9 cellular contexts compared by ENCODE assay signal in the genomic region with DNA sequence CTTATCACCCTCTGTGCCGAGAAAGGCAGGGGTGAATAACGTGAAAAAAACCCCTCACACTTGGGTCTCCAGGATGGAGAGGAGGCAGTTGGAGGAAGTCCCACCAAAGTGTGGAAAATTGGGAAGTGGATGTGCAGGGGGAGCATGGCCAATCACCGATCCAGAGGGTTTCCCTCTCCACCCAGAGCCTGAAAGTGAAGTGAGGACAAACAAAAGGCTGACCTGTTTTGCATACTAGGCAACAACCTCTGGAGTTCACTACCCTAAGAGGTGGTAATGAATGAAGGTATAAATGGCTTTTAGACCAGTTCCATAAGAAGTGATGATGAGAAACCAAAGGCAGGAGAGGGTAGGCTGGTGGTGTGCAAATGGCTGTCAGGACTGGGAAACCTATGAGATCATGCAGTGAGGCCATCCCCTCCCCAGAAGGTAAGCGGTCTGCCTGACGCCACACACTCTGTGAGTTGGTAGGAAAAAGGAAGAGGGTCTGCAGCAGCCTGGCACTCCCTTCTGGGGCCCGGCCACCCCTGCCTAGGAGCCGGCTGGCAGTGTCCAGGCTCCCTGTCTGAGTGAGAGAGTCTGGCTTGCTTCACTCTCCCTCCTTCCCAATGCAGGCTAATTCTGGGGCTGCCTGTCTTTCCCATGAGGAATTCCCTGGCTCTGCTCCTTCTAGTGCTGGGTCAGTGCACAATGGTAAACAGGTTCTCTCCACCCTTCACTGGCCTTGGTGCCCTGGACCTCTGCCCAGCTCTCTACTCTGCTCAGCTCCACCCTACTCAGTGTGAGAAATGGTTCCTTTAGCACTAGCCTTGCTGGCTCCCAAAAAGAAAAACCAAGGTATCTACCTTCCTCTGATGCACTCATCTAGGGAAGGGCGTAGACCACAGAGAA. TPM values are rescaled to one million over a fixed set of nuclear protein-coding genes. Genes with fewer than 3 reads are reported as not detected.
DNase-seq lines count a peak whose midpoint lies in the region; ATAC-seq, FAIRE-seq and TF ChIP-seq lines count a peak whose summit lies in the region.
"Had no signal": no experiment of that assay in that cellular context is flagged by ENCODE, and none has a peak within 500 bp of the region (broad histone marks: within the 10 kb centered on the region; RNA-seq: fewer than 3 reads in every experiment).

No MANE protein-coding gene starts in this region.

- no peak overlapping the region for H2AFZ ChIP-seq in HepG2 (ENCODE audit: low read length)

- CTCF ChIA-PET in HepG2 (lab: Yijun Ruan, JAX; ENCODE audit: low intra/inter-chr PET ratio, low total read pairs), result no interaction called here

- no peak overlapping the region for H3K9ac ChIP-seq in HepG2 (ENCODE audit: insufficient read depth, low read depth, low read length)

- H3K9me3 ChIP-seq in HepG2 (ENCODE audit: low read length), result no peaks in the 10 kb centered on the region
- no peaks in the 10 kb centered on the region for H3K9me3 ChIP-seq in tibial artery

- POLR2A ChIA-PET in HepG2 (lab: Yijun Ruan, JAX), result interaction anchor here (0.6 to 1.1 kb wide), 2 partner anchors 46 to 97 kb away, joined by 3 read pairs; partner anchors contain the start of genes CCDC157 and SF3A1

- DNase-seq in NCI-H2196 (lab: John Stamatoyannopoulos, UW; ENCODE audit: unreplicated experiment) (peak; percentile 29), NCI-H2196 treated with DMSO at 0.1 percent for 48 hours (lab: John Stamatoyannopoulos, UW; ENCODE audit: unreplicated experiment) (no peak), astrocyte of the hippocampus (ENCODE audit: low read depth, low spot score) (peak; percentile 83), HepG2 (ENCODE audit: low spot score) (no peak), tibial artery (peak; percentile 86 to 93), RKO (ENCODE audit: low spot score) (no peak)
- no peak for DNase-seq in activated CD4-positive, alpha-beta T cell treated with anti-CD3 and anti-CD28 coated beads for 1 hour
- DNase-seq in activated T-cell treated with anti-CD3 and anti-CD28 coated beads, Interleukin-2, amount 50 U/mL, for 48 hours, result no peak

- H3K79me2 ChIP-seq in HepG2 (ENCODE audit: insufficient read depth, low read length), result no peaks in the 10 kb centered on the region

- 94% methylated on average over 6 of the region's 8 CpGs for WGBS in HepG2 (ENCODE audit: low lambda C conversion rate)

- in situ Hi-C loops in HepG2 (cut with HindIII; ENCODE audit: extremely low pct_ligation_motif_present, low pct_unique_long_range_greater_than_20kb), result no loop called here

- peak; percentile 51; the same call in 2 of the 3 replicates for ATAC-seq in HepG2

- H3K27me3 ChIP-seq in HepG2 (ENCODE audit: control insufficient read depth in 1 of 2, insufficient read depth in 2 of 2, low read length in 2 of 2), result no peaks in the 10 kb centered on the region
- no peaks in the 10 kb centered on the region for H3K27me3 ChIP-seq in tibial artery

- no peaks in the 10 kb centered on the region for H4K20me1 ChIP-seq in HepG2 (ENCODE audit: insufficient read depth, low read length)

- no peak overlapping the region for H3K4me3 ChIP-seq in HepG2 (replicated peaks in 1 of 3; ENCODE audit: insufficient read depth in 1 of 3, low read depth in 2 of 3, low read length in 3 of 3)
- H3K4me3 ChIP-seq in tibial artery, result peak overlapping the region in 1 of 2 donors; percentile 10

- no peak for FAIRE-seq in HepG2 (lab: Jason Lieb, UNC)

- intact Hi-C loops in HepG2 (cut with micrococcal nuclease; ENCODE audit: unreplicated experiment), result no loop called here
- intact Hi-C loops in tibial artery (cut with DNase I; ENCODE audit: low total_unique reads), result no loop called here

- H3K4me1 ChIP-seq in HepG2 (ENCODE audit: insufficient read depth, low read length), result peaks cover 10% of the 10 kb centered on the region
- H3K4me1 ChIP-seq in tibial artery, result peaks cover 8 to 92% (median 75%) of the 10 kb centered on the region in 4 donors

- no peak for TF ChIP-seq RAD21 in HepG2 (CRISPR knock-in tag; IDR thresholded peaks at IDR 0.05)

- no peak for TF ChIP-seq EP300 in HepG2 (IDR thresholded peaks at IDR 0.05; ENCODE audit: low read depth in 2 of 2, low read length in 2 of 2)
- TF ChIP-seq EP300 in HepG2 (CRISPR knock-in tag; IDR thresholded peaks at IDR 0.05; ENCODE audit: borderline replicate concordance), result no peak

- no peak overlapping the region for H3K4me2 ChIP-seq in HepG2 (ENCODE audit: low read depth, low read length)

- TF ChIP-seq CTCF in HepG2 (CRISPR knock-in tag; IDR thresholded peaks at IDR 0.05) (no peak), tibial artery (IDR thresholded peaks at IDR 0.05) (no peak)

- no TSS peak for BruUV-seq in HepG2 (replicated peaks; lab: Mats Ljungman, UMichigan)

- TF ChIP-seq POLR2A in HepG2 (IDR thresholded peaks at IDR 0.05; ENCODE audit: insufficient read depth in 1 of 2, low read depth in 2 of 2, low read length in 2 of 2), result no peak

- H3K27ac ChIP-seq in HepG2 (ENCODE audit: extremely low read length, insufficient read depth, low read length), result no peak overlapping the region
- peak overlapping the region; percentile 58 to 68 for H3K27ac ChIP-seq in tibial artery

- H3K36me3 ChIP-seq in HepG2 (replicated peaks in 1 of 2; ENCODE audit: control insufficient read depth in 1 of 2, insufficient read depth in 2 of 2, low read length in 2 of 2), result no peaks in the 10 kb centered on the region
- peaks cover 0 to 4% (median 0%) of the 10 kb centered on the region in 3 donors for H3K36me3 ChIP-seq in tibial artery

RNA-seq across cellular contexts. Expression of gene TBC1D10A, which starts 15.6 kb away (rescaled TPM):
- 3.6 and 4.2 TPM in 2 replicates for total RNA-seq in HepG2 (2016; rRNA removed; fragmentation: Illumina TruSeq; extraction: Trizol)
- total RNA-seq in HepG2 (2016; cell fraction: cytosol; rRNA removed; fragmentation: Illumina TruSeq; extraction: Trizol; ENCODE audit: low read depth), result 1.3 and 1.7 TPM in 2 replicates
- 2.7 and 5.3 TPM in 2 replicates for total RNA-seq in HepG2 (2016; cell fraction: insoluble cytoplasmic fraction; rRNA removed; fragmentation: Illumina TruSeq; extraction: Trizol)
- 2.2 and 2.6 TPM in 2 replicates for total RNA-seq in HepG2 (2016; cell fraction: membrane; rRNA removed; fragmentation: Illumina TruSeq; extraction: Trizol)
- 3.0 and 3.7 TPM in 2 replicates for total RNA-seq in HepG2 (2016; cell fraction: nucleus; rRNA removed; fragmentation: Illumina TruSeq; extraction: Trizol)
- 4.9 and 6.0 TPM in 2 replicates for polyA plus RNA-seq in HepG2 (2011; rRNA removed)
- 3.5 and 5.6 TPM in 2 replicates for polyA plus RNA-seq in HepG2 (2011; cell fraction: cytosol; rRNA removed)
- 13.6 and 14.3 TPM in 2 replicates for polyA plus RNA-seq in HepG2 (2011; cell fraction: nucleus; rRNA removed)
- polyA plus RNA-seq in HepG2 (2012), result 3.8 and 4.0 TPM in 2 replicates
- 0.68 and 0.98 TPM in 2 replicates for polyA plus RNA-seq in HepG2 (2016; cell fraction: cytosol; fragmentation: Illumina TruSeq; extraction: Trizol; ENCODE audit: low read depth)
- polyA plus RNA-seq in HepG2 (2016; cell fraction: insoluble cytoplasmic fraction; fragmentation: Illumina TruSeq; extraction: Trizol; ENCODE audit: low read depth), result 3.0 and 4.4 TPM in 2 replicates
- polyA plus RNA-seq in HepG2 (2016; cell fraction: membrane; fragmentation: Illumina TruSeq; extraction: Trizol; ENCODE audit: low read depth), result 0.73 and 1.0 TPM in 2 replicates
- polyA plus RNA-seq in HepG2 (2016; cell fraction: nucleus; fragmentation: Illumina TruSeq; extraction: Trizol; ENCODE audit: insufficient read depth, low read depth), result 6.5 and 9.4 TPM in 2 replicates
- 3.0 and 10.8 TPM in 2 replicates for polyA minus RNA-seq in HepG2 (2011; rRNA and poly(A)+ RNA removed; ENCODE audit: low replicate concordance)
- 4.6 and 5.8 TPM in 2 replicates for polyA minus RNA-seq in HepG2 (2011; cell fraction: cytosol; rRNA and poly(A)+ RNA removed)
- polyA minus RNA-seq in HepG2 (2011; cell fraction: nucleus; rRNA and poly(A)+ RNA removed), result 7.8 and 10.4 TPM in 2 replicates

RNA-seq across cellular contexts. Expression of gene CASTOR1, which starts 21.8 kb away (rescaled TPM):
- total RNA-seq in HepG2 (2016; rRNA removed; fragmentation: Illumina TruSeq; extraction: Trizol), result 1.1 and 2.6 TPM in 2 replicates
- total RNA-seq in HepG2 (2016; cell fraction: cytosol; rRNA removed; fragmentation: Illumina TruSeq; extraction: Trizol; ENCODE audit: low read depth), result 0.81 and 0.88 TPM in 2 replicates
- 0.70 and 1.2 TPM in 2 replicates for total RNA-seq in HepG2 (2016; cell fraction: insoluble cytoplasmic fraction; rRNA removed; fragmentation: Illumina TruSeq; extraction: Trizol)
- 2.4 and 2.9 TPM in 2 replicates for total RNA-seq in HepG2 (2016; cell fraction: membrane; rRNA removed; fragmentation: Illumina TruSeq; extraction: Trizol)
- total RNA-seq in HepG2 (2016; cell fraction: nucleus; rRNA removed; fragmentation: Illumina TruSeq; extraction: Trizol), result 1.6 and 2.3 TPM in 2 replicates
- 4.4 and 6.2 TPM in 2 replicates for polyA plus RNA-seq in HepG2 (2011; rRNA removed)
- 2.6 and 3.9 TPM in 2 replicates for polyA plus RNA-seq in HepG2 (2011; cell fraction: cytosol; rRNA removed)
- polyA plus RNA-seq in HepG2 (2011; cell fraction: nucleus; rRNA removed), result 14.3 and 18.8 TPM in 2 replicates
- 2.3 and 2.7 TPM in 2 replicates for polyA plus RNA-seq in HepG2 (2012)
- polyA plus RNA-seq in HepG2 (2016; cell fraction: cytosol; fragmentation: Illumina TruSeq; extraction: Trizol; ENCODE audit: low read depth), result 0.41 and 0.72 TPM in 2 replicates
- polyA plus RNA-seq in HepG2 (2016; cell fraction: insoluble cytoplasmic fraction; fragmentation: Illumina TruSeq; extraction: Trizol; ENCODE audit: low read depth), result 0.73 and 1.3 TPM in 2 replicates
- polyA plus RNA-seq in HepG2 (2016; cell fraction: membrane; fragmentation: Illumina TruSeq; extraction: Trizol; ENCODE audit: low read depth), result 0.99 and 1.3 TPM in 2 replicates
- polyA plus RNA-seq in HepG2 (2016; cell fraction: nucleus; fragmentation: Illumina TruSeq; extraction: Trizol; ENCODE audit: insufficient read depth, low read depth), result 2.4 TPM in 1 of 2 replicates, not detected in the other
- 1.4 and 5.7 TPM in 2 replicates for polyA minus RNA-seq in HepG2 (2011; rRNA and poly(A)+ RNA removed; ENCODE audit: low replicate concordance)
- 0.97 and 1.6 TPM in 2 replicates for polyA minus RNA-seq in HepG2 (2011; cell fraction: cytosol; rRNA and poly(A)+ RNA removed)
- 2.3 and 2.9 TPM in 2 replicates for polyA minus RNA-seq in HepG2 (2011; cell fraction: nucleus; rRNA and poly(A)+ RNA removed)

RNA-seq across cellular contexts. Expression of gene OSM, which starts 44.5 kb away (rescaled TPM):
- not detected in 2 replicates for total RNA-seq in HepG2 (2016; rRNA removed; fragmentation: Illumina TruSeq; extraction: Trizol)
- total RNA-seq in HepG2 (2016; cell fraction: cytosol; rRNA removed; fragmentation: Illumina TruSeq; extraction: Trizol; ENCODE audit: low read depth), result not detected in 2 replicates
- not detected in 2 replicates for total RNA-seq in HepG2 (2016; cell fraction: insoluble cytoplasmic fraction; rRNA removed; fragmentation: Illumina TruSeq; extraction: Trizol)
- total RNA-seq in HepG2 (2016; cell fraction: membrane; rRNA removed; fragmentation: Illumina TruSeq; extraction: Trizol), result not detected in 2 replicates
- total RNA-seq in HepG2 (2016; cell fraction: nucleus; rRNA removed; fragmentation: Illumina TruSeq; extraction: Trizol), result not detected in 2 replicates
- polyA plus RNA-seq in HepG2 (2011; rRNA removed), result 0.07 TPM in 1 of 2 replicates, not detected in the other
- polyA plus RNA-seq in HepG2 (2011; cell fraction: cytosol; rRNA removed), result 0.05 TPM in 1 of 2 replicates, not detected in the other
- not detected in 2 replicates for polyA plus RNA-seq in HepG2 (2011; cell fraction: nucleus; rRNA removed)
- polyA plus RNA-seq in HepG2 (2012), result 0.07 TPM in 1 of 2 replicates, not detected in the other
- polyA plus RNA-seq in HepG2 (2016; cell fraction: cytosol; fragmentation: Illumina TruSeq; extraction: Trizol; ENCODE audit: low read depth), result not detected in 2 replicates
- polyA plus RNA-seq in HepG2 (2016; cell fraction: insoluble cytoplasmic fraction; fragmentation: Illumina TruSeq; extraction: Trizol; ENCODE audit: low read depth), result not detected in 2 replicates
- polyA plus RNA-seq in HepG2 (2016; cell fraction: membrane; fragmentation: Illumina TruSeq; extraction: Trizol; ENCODE audit: low read depth), result not detected in 2 replicates
- polyA plus RNA-seq in HepG2 (2016; cell fraction: nucleus; fragmentation: Illumina TruSeq; extraction: Trizol; ENCODE audit: insufficient read depth, low read depth), result not detected in 2 replicates
- not detected in 2 replicates for polyA minus RNA-seq in HepG2 (2011; rRNA and poly(A)+ RNA removed; ENCODE audit: low replicate concordance)
- not detected in 2 replicates for polyA minus RNA-seq in HepG2 (2011; cell fraction: cytosol; rRNA and poly(A)+ RNA removed)
- polyA minus RNA-seq in HepG2 (2011; cell fraction: nucleus; rRNA and poly(A)+ RNA removed), result not detected in 2 replicates
- total RNA-seq: A673 had no signal

RNA-seq across cellular contexts. Expression of gene SF3A1, which starts 45.6 kb away (rescaled TPM):
- 22.0 and 31.8 TPM in 2 replicates for total RNA-seq in HepG2 (2016; rRNA removed; fragmentation: Illumina TruSeq; extraction: Trizol)
- 9.8 and 11.6 TPM in 2 replicates for total RNA-seq in HepG2 (2016; cell fraction: cytosol; rRNA removed; fragmentation: Illumina TruSeq; extraction: Trizol; ENCODE audit: low read depth)
- total RNA-seq in HepG2 (2016; cell fraction: insoluble cytoplasmic fraction; rRNA removed; fragmentation: Illumina TruSeq; extraction: Trizol), result 20.9 and 27.0 TPM in 2 replicates
- 13.8 and 16.2 TPM in 2 replicates for total RNA-seq in HepG2 (2016; cell fraction: membrane; rRNA removed; fragmentation: Illumina TruSeq; extraction: Trizol)
- 23.6 and 29.5 TPM in 2 replicates for total RNA-seq in HepG2 (2016; cell fraction: nucleus; rRNA removed; fragmentation: Illumina TruSeq; extraction: Trizol)
- polyA plus RNA-seq in HepG2 (2011; rRNA removed), result 10.0 and 16.2 TPM in 2 replicates
- 5.3 and 6.6 TPM in 2 replicates for polyA plus RNA-seq in HepG2 (2011; cell fraction: cytosol; rRNA removed)
- polyA plus RNA-seq in HepG2 (2011; cell fraction: nucleus; rRNA removed), result 42.5 and 51.9 TPM in 2 replicates
- 38.4 and 47.2 TPM in 2 replicates for polyA plus RNA-seq in HepG2 (2012)
- 5.6 and 6.5 TPM in 2 replicates for polyA plus RNA-seq in HepG2 (2016; cell fraction: cytosol; fragmentation: Illumina TruSeq; extraction: Trizol; ENCODE audit: low read depth)
- polyA plus RNA-seq in HepG2 (2016; cell fraction: insoluble cytoplasmic fraction; fragmentation: Illumina TruSeq; extraction: Trizol; ENCODE audit: low read depth), result 22.2 and 52.1 TPM in 2 replicates
- 8.5 and 15.3 TPM in 2 replicates for polyA plus RNA-seq in HepG2 (2016; cell fraction: membrane; fragmentation: Illumina TruSeq; extraction: Trizol; ENCODE audit: low read depth)
- polyA plus RNA-seq in HepG2 (2016; cell fraction: nucleus; fragmentation: Illumina TruSeq; extraction: Trizol; ENCODE audit: insufficient read depth, low read depth), result 40.6 and 47.6 TPM in 2 replicates
- polyA minus RNA-seq in HepG2 (2011; rRNA and poly(A)+ RNA removed; ENCODE audit: low replicate concordance), result 43.5 and 95.1 TPM in 2 replicates
- 61.1 and 71.4 TPM in 2 replicates for polyA minus RNA-seq in HepG2 (2011; cell fraction: cytosol; rRNA and poly(A)+ RNA removed)
- polyA minus RNA-seq in HepG2 (2011; cell fraction: nucleus; rRNA and poly(A)+ RNA removed), result 49.2 and 53.6 TPM in 2 replicates

RNA-seq across cellular contexts. Expression of gene CCDC157, which starts 45.7 kb away (rescaled TPM):
- total RNA-seq in HepG2 (2016; rRNA removed; fragmentation: Illumina TruSeq; extraction: Trizol), result 0.98 and 1.6 TPM in 2 replicates
- total RNA-seq in HepG2 (2016; cell fraction: cytosol; rRNA removed; fragmentation: Illumina TruSeq; extraction: Trizol; ENCODE audit: low read depth), result 2.1 and 2.2 TPM in 2 replicates
- 0.79 and 1.9 TPM in 2 replicates for total RNA-seq in HepG2 (2016; cell fraction: insoluble cytoplasmic fraction; rRNA removed; fragmentation: Illumina TruSeq; extraction: Trizol)
- 1.9 and 3.1 TPM in 2 replicates for total RNA-seq in HepG2 (2016; cell fraction: membrane; rRNA removed; fragmentation: Illumina TruSeq; extraction: Trizol)
- total RNA-seq in HepG2 (2016; cell fraction: nucleus; rRNA removed; fragmentation: Illumina TruSeq; extraction: Trizol), result 1.4 and 1.6 TPM in 2 replicates
- polyA plus RNA-seq in HepG2 (2011; rRNA removed), result 1.4 and 2.3 TPM in 2 replicates
- polyA plus RNA-seq in HepG2 (2011; cell fraction: cytosol; rRNA removed), result 1.1 and 1.8 TPM in 2 replicates
- polyA plus RNA-seq in HepG2 (2011; cell fraction: nucleus; rRNA removed), result 5.8 and 7.1 TPM in 2 replicates
- polyA plus RNA-seq in HepG2 (2012), result 0.64 and 1.3 TPM in 2 replicates
- 3.4 and 4.1 TPM in 2 replicates for polyA plus RNA-seq in HepG2 (2016; cell fraction: cytosol; fragmentation: Illumina TruSeq; extraction: Trizol; ENCODE audit: low read depth)
- polyA plus RNA-seq in HepG2 (2016; cell fraction: insoluble cytoplasmic fraction; fragmentation: Illumina TruSeq; extraction: Trizol; ENCODE audit: low read depth), result 1.2 and 1.5 TPM in 2 replicates
- 2.2 and 3.2 TPM in 2 replicates for polyA plus RNA-seq in HepG2 (2016; cell fraction: membrane; fragmentation: Illumina TruSeq; extraction: Trizol; ENCODE audit: low read depth)
- polyA plus RNA-seq in HepG2 (2016; cell fraction: nucleus; fragmentation: Illumina TruSeq; extraction: Trizol; ENCODE audit: insufficient read depth, low read depth), result 3.1 and 3.2 TPM in 2 replicates
- 2.6 and 4.7 TPM in 2 replicates for polyA minus RNA-seq in HepG2 (2011; rRNA and poly(A)+ RNA removed; ENCODE audit: low replicate concordance)
- polyA minus RNA-seq in HepG2 (2011; cell fraction: cytosol; rRNA and poly(A)+ RNA removed), result 0.79 and 1.4 TPM in 2 replicates
- polyA minus RNA-seq in HepG2 (2011; cell fraction: nucleus; rRNA and poly(A)+ RNA removed), result 1.9 and 3.0 TPM in 2 replicates

Comparison
In these comparisons a context has a peak if more than half of its experiments do, and no peak if none do; other contexts are left out.
1. DNase-seq: peak in NCI-H2196 (single experiment), astrocyte of the hippocampus (single experiment) and tibial artery (2 of 2); none in NCI-H2196 treated with DMSO at 0.1 percent for 48 hours (single experiment), HepG2 (single experiment), RKO (single experiment), activated CD4-positive, alpha-beta T cell treated with anti-CD3 and anti-CD28 coated beads for 1 hour (single experiment) and activated T-cell treated with anti-CD3 and anti-CD28 coated beads, Interleukin-2, amount 50 U/mL, for 48 hours (0 of 2).